ENCODE assay signal across 1 cellular context in the genomic region with DNA sequence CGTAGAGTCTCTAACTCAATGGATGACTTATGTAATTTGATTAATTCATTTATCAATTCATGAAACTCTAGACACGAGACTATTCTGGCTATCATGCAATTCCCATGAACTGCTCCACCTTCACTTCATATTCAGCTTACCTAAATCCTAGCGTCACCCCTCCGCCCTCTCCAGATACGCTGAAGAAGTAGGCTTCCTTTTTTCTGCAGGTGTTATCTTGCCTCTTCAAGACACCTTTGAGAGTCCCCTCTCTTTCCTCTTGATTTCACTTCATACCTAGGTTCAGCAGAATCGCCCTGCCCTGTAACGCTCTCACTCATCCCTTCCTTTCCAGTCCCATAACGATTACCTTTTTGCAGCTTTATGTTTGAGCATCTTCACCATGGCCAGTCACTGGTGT.
TF ChIP-seq lines count a peak whose summit lies in the region.

No MANE protein-coding gene starts in this region.

TF ChIP-seq in HepG2, 621 proteins besides CTCF, POLR2A, EP300 and RAD21 (continued from another document):
- no peak for TF ChIP-seq ESRRA (CRISPR knock-in tag; IDR thresholded peaks at IDR 0.05; ENCODE audit: low read depth)
- TF ChIP-seq MIXL1 (CRISPR knock-in tag; IDR thresholded peaks at IDR 0.05), result peak; percentile 50; the same call in 1 of the 2 replicates
- TF ChIP-seq, protein P1, sequence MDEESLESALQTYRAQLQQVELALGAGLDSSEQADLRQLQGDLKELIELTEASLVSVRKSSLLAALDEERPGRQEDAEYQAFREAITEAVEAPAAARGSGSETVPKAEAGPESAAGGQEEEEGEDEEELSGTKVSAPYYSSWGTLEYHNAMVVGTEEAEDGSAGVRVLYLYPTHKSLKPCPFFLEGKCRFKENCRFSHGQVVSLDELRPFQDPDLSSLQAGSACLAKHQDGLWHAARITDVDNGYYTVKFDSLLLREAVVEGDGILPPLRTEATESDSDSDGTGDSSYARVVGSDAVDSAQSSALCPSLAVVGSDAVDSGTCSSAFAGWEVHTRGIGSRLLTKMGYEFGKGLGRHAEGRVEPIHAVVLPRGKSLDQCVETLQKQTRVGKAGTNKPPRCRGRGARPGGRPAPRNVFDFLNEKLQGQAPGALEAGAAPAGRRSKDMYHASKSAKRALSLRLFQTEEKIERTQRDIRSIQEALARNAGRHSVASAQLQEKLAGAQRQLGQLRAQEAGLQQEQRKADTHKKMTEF (CRISPR knock-in tag; IDR thresholded peaks at IDR 0.05), result no peak
- TF ChIP-seq, protein P2, sequence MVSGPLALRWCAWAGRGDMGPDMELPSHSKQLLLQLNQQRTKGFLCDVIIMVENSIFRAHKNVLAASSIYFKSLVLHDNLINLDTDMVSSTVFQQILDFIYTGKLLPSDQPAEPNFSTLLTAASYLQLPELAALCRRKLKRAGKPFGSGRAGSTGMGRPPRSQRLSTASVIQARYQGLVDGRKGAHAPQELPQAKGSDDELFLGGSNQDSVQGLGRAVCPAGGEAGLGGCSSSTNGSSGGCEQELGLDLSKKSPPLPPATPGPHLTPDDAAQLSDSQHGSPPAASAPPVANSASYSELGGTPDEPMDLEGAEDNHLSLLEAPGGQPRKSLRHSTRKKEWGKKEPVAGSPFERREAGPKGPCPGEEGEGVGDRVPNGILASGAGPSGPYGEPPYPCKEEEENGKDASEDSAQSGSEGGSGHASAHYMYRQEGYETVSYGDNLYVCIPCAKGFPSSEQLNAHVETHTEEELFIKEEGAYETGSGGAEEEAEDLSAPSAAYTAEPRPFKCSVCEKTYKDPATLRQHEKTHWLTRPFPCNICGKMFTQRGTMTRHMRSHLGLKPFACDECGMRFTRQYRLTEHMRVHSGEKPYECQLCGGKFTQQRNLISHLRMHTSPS (CRISPR knock-in tag; IDR thresholded peaks at IDR 0.05; ENCODE audit: low read depth), result no peak
- no peak for TF ChIP-seq TBX2 (CRISPR knock-in tag; IDR thresholded peaks at IDR 0.05; ENCODE audit: borderline replicate concordance)
- no peak for TF ChIP-seq NFYB (CRISPR knock-in tag; IDR thresholded peaks at IDR 0.05)
- no peak for TF ChIP-seq TGIF2 (CRISPR knock-in tag; IDR thresholded peaks at IDR 0.05)
- TF ChIP-seq, protein P3, sequence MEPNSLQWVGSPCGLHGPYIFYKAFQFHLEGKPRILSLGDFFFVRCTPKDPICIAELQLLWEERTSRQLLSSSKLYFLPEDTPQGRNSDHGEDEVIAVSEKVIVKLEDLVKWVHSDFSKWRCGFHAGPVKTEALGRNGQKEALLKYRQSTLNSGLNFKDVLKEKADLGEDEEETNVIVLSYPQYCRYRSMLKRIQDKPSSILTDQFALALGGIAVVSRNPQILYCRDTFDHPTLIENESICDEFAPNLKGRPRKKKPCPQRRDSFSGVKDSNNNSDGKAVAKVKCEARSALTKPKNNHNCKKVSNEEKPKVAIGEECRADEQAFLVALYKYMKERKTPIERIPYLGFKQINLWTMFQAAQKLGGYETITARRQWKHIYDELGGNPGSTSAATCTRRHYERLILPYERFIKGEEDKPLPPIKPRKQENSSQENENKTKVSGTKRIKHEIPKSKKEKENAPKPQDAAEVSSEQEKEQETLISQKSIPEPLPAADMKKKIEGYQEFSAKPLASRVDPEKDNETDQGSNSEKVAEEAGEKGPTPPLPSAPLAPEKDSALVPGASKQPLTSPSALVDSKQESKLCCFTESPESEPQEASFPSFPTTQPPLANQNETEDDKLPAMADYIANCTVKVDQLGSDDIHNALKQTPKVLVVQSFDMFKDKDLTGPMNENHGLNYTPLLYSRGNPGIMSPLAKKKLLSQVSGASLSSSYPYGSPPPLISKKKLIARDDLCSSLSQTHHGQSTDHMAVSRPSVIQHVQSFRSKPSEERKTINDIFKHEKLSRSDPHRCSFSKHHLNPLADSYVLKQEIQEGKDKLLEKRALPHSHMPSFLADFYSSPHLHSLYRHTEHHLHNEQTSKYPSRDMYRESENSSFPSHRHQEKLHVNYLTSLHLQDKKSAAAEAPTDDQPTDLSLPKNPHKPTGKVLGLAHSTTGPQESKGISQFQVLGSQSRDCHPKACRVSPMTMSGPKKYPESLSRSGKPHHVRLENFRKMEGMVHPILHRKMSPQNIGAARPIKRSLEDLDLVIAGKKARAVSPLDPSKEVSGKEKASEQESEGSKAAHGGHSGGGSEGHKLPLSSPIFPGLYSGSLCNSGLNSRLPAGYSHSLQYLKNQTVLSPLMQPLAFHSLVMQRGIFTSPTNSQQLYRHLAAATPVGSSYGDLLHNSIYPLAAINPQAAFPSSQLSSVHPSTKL (CRISPR knock-in tag; IDR thresholded peaks at IDR 0.05), result 0 out of 2 replicates have a peak, but pooled peaks have one; percentile 4
- TF ChIP-seq, protein P4, sequence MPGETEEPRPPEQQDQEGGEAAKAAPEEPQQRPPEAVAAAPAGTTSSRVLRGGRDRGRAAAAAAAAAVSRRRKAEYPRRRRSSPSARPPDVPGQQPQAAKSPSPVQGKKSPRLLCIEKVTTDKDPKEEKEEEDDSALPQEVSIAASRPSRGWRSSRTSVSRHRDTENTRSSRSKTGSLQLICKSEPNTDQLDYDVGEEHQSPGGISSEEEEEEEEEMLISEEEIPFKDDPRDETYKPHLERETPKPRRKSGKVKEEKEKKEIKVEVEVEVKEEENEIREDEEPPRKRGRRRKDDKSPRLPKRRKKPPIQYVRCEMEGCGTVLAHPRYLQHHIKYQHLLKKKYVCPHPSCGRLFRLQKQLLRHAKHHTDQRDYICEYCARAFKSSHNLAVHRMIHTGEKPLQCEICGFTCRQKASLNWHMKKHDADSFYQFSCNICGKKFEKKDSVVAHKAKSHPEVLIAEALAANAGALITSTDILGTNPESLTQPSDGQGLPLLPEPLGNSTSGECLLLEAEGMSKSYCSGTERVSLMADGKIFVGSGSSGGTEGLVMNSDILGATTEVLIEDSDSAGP (CRISPR knock-in tag; IDR thresholded peaks at IDR 0.05; ENCODE audit: borderline replicate concordance), result no peak
- no peak for TF ChIP-seq SMYD3 (CRISPR knock-in tag; IDR thresholded peaks at IDR 0.05)
- TF ChIP-seq NFATC3 (CRISPR knock-in tag; IDR thresholded peaks at IDR 0.05), result no peak
